ENCODE assay signal across 11 cellular contexts in the genomic region with DNA sequence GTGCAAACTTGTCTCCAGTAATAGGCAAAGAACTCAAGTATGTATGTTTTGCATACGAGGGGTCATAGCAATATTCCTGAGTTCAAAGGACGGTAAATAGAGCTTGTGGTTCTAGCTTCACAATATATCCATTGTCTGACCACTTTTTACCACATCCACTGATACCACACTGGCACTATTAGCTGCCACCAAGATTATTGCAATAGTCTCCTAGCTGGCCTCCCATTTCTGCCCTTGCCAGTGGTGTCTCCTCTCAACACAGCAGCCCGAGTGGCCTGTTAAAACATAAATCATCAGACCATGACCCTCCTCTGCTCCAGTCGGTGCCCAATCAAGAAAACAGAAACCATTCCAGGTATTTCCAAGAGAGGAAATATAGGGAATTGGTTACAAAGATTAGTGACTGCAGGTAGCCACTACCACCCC. TPM values are rescaled to one million over a fixed set of nuclear protein-coding genes. Genes with fewer than 3 reads are reported as not detected.
DNase-seq lines count a peak whose midpoint lies in the region; ATAC-seq, FAIRE-seq and TF ChIP-seq lines count a peak whose summit lies in the region.
"Had no signal": no experiment of that assay in that cellular context is flagged by ENCODE, and none has a peak within 500 bp of the region (broad histone marks: within the 10 kb centered on the region; RNA-seq: fewer than 3 reads in every experiment).

No MANE protein-coding gene starts in this region.

- ATAC-seq in HG03045 (IDR thresholded peaks at IDR 0.05; ENCODE audit: unreplicated experiment) (no peak), GM21576 (IDR thresholded peaks at IDR 0.05; ENCODE audit: unreplicated experiment) (no peak)

- H3K9ac ChIP-seq in kidney (ENCODE audit: low read length in 2 of 2) = peak overlapping the region in 1 of 2 donors; percentile 26

- H3K9me3 ChIP-seq in kidney (ENCODE audit: control insufficient read depth in 1 of 2, low read length in 2 of 2) (no peaks in the 10 kb centered on the region), small intestine (ENCODE audit: control insufficient read depth, low read depth) (no peaks in the 10 kb centered on the region)

- intact Hi-C loops in kidney (cut with DNase I) = no loop called here

- TF ChIP-seq CTCF in brain (conservative IDR thresholded peaks at IDR 0.05) (no peak), kidney (IDR thresholded peaks at IDR 0.05; ENCODE audit: borderline replicate concordance, extremely low read depth, insufficient read depth) (no peak)

- H3K4me1 ChIP-seq in kidney (ENCODE audit: control insufficient read depth in 1 of 2, insufficient read depth in 1 of 2, low read depth in 1 of 2, low read length in 2 of 2) = no peaks in the 10 kb centered on the region
- peaks cover 6 to 8% of the 10 kb centered on the region in 2 donors for H3K4me1 ChIP-seq in small intestine (ENCODE audit: control insufficient read depth in 2 of 2, insufficient read depth in 1 of 2, low read depth in 1 of 2, low read length in 1 of 2)

- H3K27ac Mint-ChIP-seq in brain = peak overlapping the region in 2 of 5 experiments; percentile 85 to 95
- H3K27ac Mint-ChIP-seq: activated naive CD4-positive, alpha-beta T cell treated with anti-CD3 and anti-CD28 coated beads, Interleukin-2, amount 50 U/mL, for 24 hours had no signal

- H3K27me3 Mint-ChIP-seq in brain = peaks cover 4% of the 10 kb centered on the region

- WGBS in small intestine, 3 donors = 13 to 47% (median 31%) methylated on average over 4 of the region's 4 CpGs

- in situ Hi-C loops in ACHN (cut with HindIII; ENCODE audit: low pct_ligation_motif_present, low pct_unique_long_range_greater_than_20kb, low sequenced_read_pairs) = no loop called here

- H3K27me3 ChIP-seq in small intestine (ENCODE audit: control insufficient read depth in 2 of 2, insufficient read depth in 2 of 2, low read length in 2 of 2) = no peaks in the 10 kb centered on the region

- H3K4me1 Mint-ChIP-seq in brain = peaks cover 36% of the 10 kb centered on the region
- H3K4me1 Mint-ChIP-seq: activated naive CD4-positive, alpha-beta T cell treated with anti-CD3 and anti-CD28 coated beads, Interleukin-2, amount 50 U/mL, for 24 hours had no signal

- H3K4me3 Mint-ChIP-seq in brain = peak overlapping the region in 4 of 5 experiments; percentile 18 to 80 (median 52)
- H3K4me3 Mint-ChIP-seq: activated naive CD4-positive, alpha-beta T cell treated with anti-CD3 and anti-CD28 coated beads, Interleukin-2, amount 50 U/mL, for 24 hours had no signal

- H3K9me3 Mint-ChIP-seq in brain = no peaks in the 10 kb centered on the region
- H3K9me3 Mint-ChIP-seq: activated naive CD4-positive, alpha-beta T cell treated with anti-CD3 and anti-CD28 coated beads, Interleukin-2, amount 50 U/mL, for 24 hours had no signal

- FAIRE-seq in kidney (lab: Jason Lieb, UNC) (no peak), small intestine (lab: Jason Lieb, UNC) (no peak)
- FAIRE-seq: frontal cortex had no signal

- peak; percentile 83 for DNase-seq in HT-29 (ENCODE audit: low spot score)
- no peak for DNase-seq in kidney
- no peak for DNase-seq in small intestine
- DNase-seq in stimulated activated CD4-positive, alpha-beta T cell treated with anti-CD3 and anti-CD28 coated beads, Interleukin-12 subunit alpha, Interleukin-12 subunit beta, amount 100 ng/mL, for 4 hours = no peak
- DNase-seq in ACHN = no peak

- H3K36me3 ChIP-seq in kidney (ENCODE audit: control insufficient read depth in 1 of 2, insufficient read depth in 2 of 2, low read length in 2 of 2) = no peaks in the 10 kb centered on the region
- H3K36me3 ChIP-seq in small intestine (ENCODE audit: control insufficient read depth in 2 of 2, insufficient read depth in 2 of 2, low read length in 2 of 2) = no peaks in the 10 kb centered on the region

- H3K27ac ChIP-seq in kidney (ENCODE audit: low read depth in 2 of 2, low read length in 2 of 2) = peak overlapping the region in 1 of 2 donors; percentile 7
- H3K27ac ChIP-seq in small intestine (ENCODE audit: low read depth in 1 of 2, low read length in 1 of 2) = peak overlapping the region; percentile 12 to 55

- H3K36me3 Mint-ChIP-seq in brain = no peaks in the 10 kb centered on the region
- H3K36me3 Mint-ChIP-seq: activated naive CD4-positive, alpha-beta T cell treated with anti-CD3 and anti-CD28 coated beads, Interleukin-2, amount 50 U/mL, for 24 hours had no signal

- peak overlapping the region; percentile 59 to 68 for H3K4me3 ChIP-seq in kidney (ENCODE audit: low read length in 2 of 2)
- no peak overlapping the region for H3K4me3 ChIP-seq in small intestine (ENCODE audit: low read depth in 1 of 2, low read length in 2 of 2)

RNA-seq across cellular contexts. Expression of a gene that starts 17.0 kb away (rescaled TPM):
- total RNA-seq in HT-29 (2014; rRNA removed; shearing (Covaris generic)) = not detected in 2 replicates
- not detected for polyA plus RNA-seq in brain (ENCODE audit: insufficient read depth, low read depth, low replicate concordance)
- total RNA-seq in kidney = not detected
- polyA plus RNA-seq in kidney (ENCODE audit: insufficient read depth, low read depth, low replicate concordance) = not detected
- polyA plus RNA-seq in small intestine = not detected
- total RNA-seq: frontal cortex, ureter had no signal

RNA-seq across cellular contexts. Expression of a gene that starts 20.7 kb away (rescaled TPM):
- total RNA-seq in HT-29 (2014; rRNA removed; shearing (Covaris generic)) = 49.7 and 55.9 TPM in 2 replicates
- polyA plus RNA-seq in brain (ENCODE audit: insufficient read depth, low read depth, low replicate concordance) (2.4 TPM), kidney (ENCODE audit: insufficient read depth, low read depth, low replicate concordance) (3.8 TPM), small intestine (10 to 100 TPM; 16.5 to 40.9 (median 23.7) TPM)
- 12.1 TPM for total RNA-seq in kidney

Comparison
In these comparisons a context has a peak if more than half of its experiments do, and no peak if none do; other contexts are left out.
1. H3K4me3 ChIP-seq: peak in kidney (2 of 2); none in small intestine (0 of 2).